ENCODE assay signal across 25 cellular contexts in genomic region chr10:60932756-60933155, GRCh38. TPM values are rescaled to one million over a fixed set of nuclear protein-coding genes. Genes with fewer than 3 reads are reported as not detected.
DNase-seq lines count a peak whose midpoint lies in the region; ATAC-seq, FAIRE-seq and TF ChIP-seq lines count a peak whose summit lies in the region.
"Had no signal": no experiment of that assay in that cellular context is flagged by ENCODE, and none has a peak within 500 bp of the region (broad histone marks: within the 10 kb centered on the region; RNA-seq: fewer than 3 reads in every experiment).

No MANE protein-coding gene starts in this region.

- H2AFZ ChIP-seq in GM23338 = no peak overlapping the region
- H2AFZ ChIP-seq in neural progenitor cell (replicated peaks) = no peak overlapping the region
- H2AFZ ChIP-seq: GM23248 had no signal

- no peak for TF ChIP-seq CTCF in GM23338 (conservative IDR thresholded peaks at IDR 0.05; ENCODE audit: low read depth in 2 of 2)
- no peak for TF ChIP-seq CTCF in neural progenitor cell (IDR thresholded peaks at IDR 0.05)
- no peak for TF ChIP-seq CTCF in breast epithelium (IDR thresholded peaks at IDR 0.05)

- H3K27me3 Mint-ChIP-seq in GM23338 (ENCODE audit: insufficient read depth, low read depth, poor library complexity) (no peaks in the 10 kb centered on the region), neural progenitor cell (ENCODE audit: insufficient read depth, low read depth) (no peaks in the 10 kb centered on the region)

- H3K36me3 Mint-ChIP-seq in GM23338 (ENCODE audit: low read depth) = peaks cover 5% of the 10 kb centered on the region; the same call in 1 of the 3 replicates
- peaks cover 9% of the 10 kb centered on the region for H3K36me3 Mint-ChIP-seq in neural progenitor cell
- H3K36me3 Mint-ChIP-seq: CD4-positive, CD25-positive, alpha-beta regulatory T cell; CD8-positive, alpha-beta memory T cell had no signal

- peak; percentile 57 for FAIRE-seq in H54 (lab: Jason Lieb, UNC)
- FAIRE-seq: A204.1, GM12878, GM19239 had no signal

- no peaks in the 10 kb centered on the region for H3K9me3 ChIP-seq in neural progenitor cell (ENCODE audit: low read depth)
- H3K9me3 ChIP-seq in breast epithelium = no peaks in the 10 kb centered on the region
- H3K9me3 ChIP-seq: BE2C had no signal

- H3K4me1 Mint-ChIP-seq in GM23338 (no peaks in the 10 kb centered on the region), neural progenitor cell (peaks cover 3% of the 10 kb centered on the region)
- H3K4me1 Mint-ChIP-seq: CD4-positive, CD25-positive, alpha-beta regulatory T cell; CD8-positive, alpha-beta memory T cell had no signal

- TF ChIP-seq POLR2A in H54 (IDR thresholded peaks at IDR 0.05; ENCODE audit: low read depth, low read length) = no peak
- TF ChIP-seq POLR2A in breast epithelium (IDR thresholded peaks at IDR 0.05) = no peak

- H3K27ac Mint-ChIP-seq in GM23338 (no peak overlapping the region), neural progenitor cell (no peak overlapping the region)
- H3K27ac Mint-ChIP-seq: CD4-positive, CD25-positive, alpha-beta regulatory T cell; CD8-positive, alpha-beta memory T cell had no signal

- DNase-seq in GM23338 (ENCODE audit: low spot score) = peak; percentile 9
- DNase-seq in H54 (ENCODE audit: insufficient read length, low spot score) = no peak
- peak; percentile 91 for DNase-seq in SK-MEL-5 (ENCODE audit: low read depth, low spot score)
- peak; percentile 41 for DNase-seq in neural progenitor cell (ENCODE audit: low spot score)
- DNase-seq in activated CD4-positive, CD25-positive, alpha-beta regulatory T cell (lab: John Stamatoyannopoulos, UW) = no peak
- no peak for DNase-seq in breast epithelium (ENCODE audit: low spot score in 2 of 2)
- DNase-seq: ACHN; BE2C; C1 segment of cervical spinal cord; CD4-positive, CD25-positive, alpha-beta regulatory T cell; CD8-positive, alpha-beta memory T cell; COR-L47; DMS 273 treated with DMSO at 0.1 percent for 48 hours; DMS53; DND-41; EL; GM23248; H7 had no signal

- H3K27me3 ChIP-seq in GM23338 (ENCODE audit: insufficient read depth) = no peaks in the 10 kb centered on the region
- no peaks in the 10 kb centered on the region for H3K27me3 ChIP-seq in neural progenitor cell
- H3K27me3 ChIP-seq in breast epithelium = no peaks in the 10 kb centered on the region
- H3K27me3 ChIP-seq: BE2C had no signal

- no peaks in the 10 kb centered on the region for H3K36me3 ChIP-seq in GM23338 (ENCODE audit: insufficient read depth)
- no peaks in the 10 kb centered on the region for H3K36me3 ChIP-seq in neural progenitor cell
- H3K36me3 ChIP-seq in breast epithelium = no peaks in the 10 kb centered on the region
- H3K36me3 ChIP-seq: BE2C had no signal

- in situ Hi-C loops in SK-MEL-5 (cut with HindIII; ENCODE audit: low pct_unique_long_range_greater_than_20kb, low sequenced_read_pairs) = no loop called here

- H3K4me3 ChIP-seq in GM23338 (no peak overlapping the region), neural progenitor cell (no peak overlapping the region), breast epithelium (no peak overlapping the region)
- H3K4me3 ChIP-seq: GM12878, GM23248 had no signal

- H4K20me1 ChIP-seq in GM23338 (replicated peaks; ENCODE audit: insufficient read depth) = no peaks in the 10 kb centered on the region
- no peaks in the 10 kb centered on the region for H4K20me1 ChIP-seq in neural progenitor cell (ENCODE audit: low read depth)

- H3K27ac ChIP-seq in GM23338 (ENCODE audit: low read depth) (no peak overlapping the region), neural progenitor cell (no peak overlapping the region), breast epithelium (no peak overlapping the region)
- H3K27ac ChIP-seq: GM23248, HL-60 had no signal

- H3K4me3 Mint-ChIP-seq in GM23338 (no peak overlapping the region), neural progenitor cell (no peak overlapping the region)
- H3K4me3 Mint-ChIP-seq: CD4-positive, CD25-positive, alpha-beta regulatory T cell; CD8-positive, alpha-beta memory T cell had no signal

- H3K4me2 ChIP-seq in GM23338 = no peak overlapping the region
- H3K4me2 ChIP-seq in neural progenitor cell = no peak overlapping the region

- H3K79me2 ChIP-seq in GM23338 (replicated peaks; ENCODE audit: insufficient read depth) (no peaks in the 10 kb centered on the region), neural progenitor cell (ENCODE audit: low read depth) (no peaks in the 10 kb centered on the region)

- no peaks in the 10 kb centered on the region for H3K9me2 ChIP-seq in GM23338 (ENCODE audit: insufficient read depth)

- H3F3A ChIP-seq in GM23338 (replicated peaks; ENCODE audit: low read depth) (no peaks in the 10 kb centered on the region), neural progenitor cell (ENCODE audit: low read depth) (no peaks in the 10 kb centered on the region)

- no peak for ATAC-seq in GM23338
- no peak for ATAC-seq in GM18868 (IDR thresholded peaks at IDR 0.05; ENCODE audit: unreplicated experiment)
- no peak for ATAC-seq in HG02840 (IDR thresholded peaks at IDR 0.05; ENCODE audit: low FRiP score, unreplicated experiment)
- ATAC-seq: GM12878, HCT116 had no signal

- H3K4me1 ChIP-seq in GM23338 (ENCODE audit: insufficient read depth) = no peaks in the 10 kb centered on the region
- no peaks in the 10 kb centered on the region for H3K4me1 ChIP-seq in neural progenitor cell
- H3K4me1 ChIP-seq in breast epithelium = no peaks in the 10 kb centered on the region
- H3K4me1 ChIP-seq: BE2C had no signal

- H3K9me3 Mint-ChIP-seq in GM23338 = 0 out of 3 replicates have a peak, but pooled peaks cover under 1% of the 10 kb centered on the region
- peaks cover 5% of the 10 kb centered on the region for H3K9me3 Mint-ChIP-seq in neural progenitor cell
- H3K9me3 Mint-ChIP-seq: CD8-positive, alpha-beta memory T cell had no signal

- no peak overlapping the region for H3K9ac ChIP-seq in neural progenitor cell
- H3K9ac ChIP-seq: GM23248 had no signal

- intact Hi-C loops in breast epithelium (cut with DNase I; ENCODE audit: low total_unique reads) = no loop called here

TF ChIP-seq in GM23338, 12 proteins besides CTCF, POLR2A, EP300 and RAD21:
- no peak for TF ChIP-seq ZNF114 (CRISPR knock-in tag; IDR thresholded peaks at IDR 0.05)
- TF ChIP-seq POLR2AphosphoS5 (IDR thresholded peaks at IDR 0.05; ENCODE audit: low read depth) = no peak
- TF ChIP-seq REST (IDR thresholded peaks at IDR 0.05; ENCODE audit: unreplicated experiment) = no peak

RNA-seq across cellular contexts. Expression of gene RHOBTB1, which starts 11.2 kb away (rescaled TPM):
- total RNA-seq in GM23338 (2014; rRNA removed; shearing (Covaris generic)) = 13.2 and 24.8 TPM in 2 replicates
- polyA plus RNA-seq in GM23338 (2016; fragmentation: Nextera tagmentation; extraction: Ambion mirVana) = 4.6 and 4.8 TPM in 2 replicates
- 22.6 and 23.9 TPM in 2 replicates for total RNA-seq in SK-MEL-5 (2014; rRNA removed; shearing (Covaris generic))
- polyA plus RNA-seq in SK-MEL-5 (2015; cell fraction: cytosol; rRNA removed) = 9.7 and 11.8 TPM in 2 replicates
- polyA plus RNA-seq in SK-MEL-5 (2015; cell fraction: nucleus; rRNA removed) = 27.2 and 39.1 TPM in 2 replicates
- total RNA-seq in neural progenitor cell (ENCODE audit: low replicate concordance) = 15.1 and 21.5 TPM in 2 replicates
- 10 to 100 TPM; 11.4 to 14.6 (median 13.4) TPM for total RNA-seq in breast epithelium
- total RNA-seq: GM12878 had no signal
- polyA plus RNA-seq: CD4-positive, CD25-positive, alpha-beta regulatory T cell; CD8-positive, alpha-beta memory T cell; GM12878 had no signal

Comparison
In these comparisons a context has a peak if more than half of its experiments do, and no peak if none do; other contexts are left out.
1. DNase-seq: peak in GM23338 (single experiment), SK-MEL-5 (single experiment) and neural progenitor cell (single experiment); none in H54 (single experiment), activated CD4-positive, CD25-positive, alpha-beta regulatory T cell (0 of 4) and breast epithelium (0 of 2).